2 cellular contexts compared by ENCODE assay signal in genomic region chr2:203603451-203604389, GRCh38.
TF ChIP-seq lines count a peak whose summit lies in the region.

No MANE protein-coding gene starts in this region.

TF ChIP-seq in liver, 16 proteins besides CTCF, POLR2A, EP300 and RAD21 (continued from another document):
- TF ChIP-seq ZBTB33 (IDR thresholded peaks at IDR 0.05) = no peak

TF ChIP-seq in HepG2, 621 proteins besides CTCF, POLR2A, EP300 and RAD21 (continued from another document):
- TF ChIP-seq ZNF75D (CRISPR knock-in tag; IDR thresholded peaks at IDR 0.05; ENCODE audit: borderline replicate concordance) (no peak), RCOR2 (CRISPR knock-in tag; IDR thresholded peaks at IDR 0.05) (no peak), NR2F1 (CRISPR knock-in tag; IDR thresholded peaks at IDR 0.05) (no peak), PRMT3 (CRISPR knock-in tag; IDR thresholded peaks at IDR 0.05; ENCODE audit: borderline replicate concordance, low read depth) (no peak), DRAP1 (CRISPR knock-in tag; IDR thresholded peaks at IDR 0.05) (no peak), CCAR2 (optimal IDR thresholded peaks at IDR 0.05; ENCODE audit: low read depth, low read length) (no peak), ZIK1 (CRISPR knock-in tag; IDR thresholded peaks at IDR 0.05; ENCODE audit: borderline replicate concordance, low read depth) (no peak), HINFP (CRISPR knock-in tag; IDR thresholded peaks at IDR 0.05; ENCODE audit: low read depth) (no peak)
